In genomic region chr20:21303872-21304586, GRCh38 we compare ENCODE assay signal across 8 cellular contexts. TPM values are rescaled to one million over a fixed set of nuclear protein-coding genes. Genes with fewer than 3 reads are reported as not detected.
DNase-seq lines count a peak whose midpoint lies in the region; FAIRE-seq and TF ChIP-seq lines count a peak whose summit lies in the region.

No MANE protein-coding gene starts in this region.

- CTCF ChIA-PET in HEK293 (lab: Yijun Ruan, JAX), result interaction anchor here (1.0 kb wide), 1 partner anchor 177 kb away, joined by 7 read pairs; no protein-coding TSS in a partner anchor

- no peaks in the 10 kb centered on the region for H3K36me3 ChIP-seq in ES-I3 (ENCODE audit: insufficient read depth, low read length)
- H3K36me3 ChIP-seq in HEK293 (ENCODE audit: control insufficient read depth in 2 of 2, insufficient read depth in 1 of 2, low read length in 2 of 2), result peaks cover 0 to 6% of the 10 kb centered on the region in 2 experiments; a peak in 1 of 3 replicates
- peaks cover 14% of the 10 kb centered on the region for H3K36me3 ChIP-seq in neuron (ENCODE audit: insufficient read depth, low read length)

- H3K4me3 ChIP-seq in HEK293 (ENCODE audit: low read depth, low read length) (peak overlapping the region; percentile 86), neuron (ENCODE audit: low read length) (peak overlapping the region; percentile 84)

- no peaks in the 10 kb centered on the region for H3K27me3 ChIP-seq in neuron (ENCODE audit: insufficient read depth, low read length)

- peak overlapping the region; percentile 92; the same call in 1 of the 2 replicates for H3K27ac ChIP-seq in HEK293 (ENCODE audit: extremely low read depth, low read depth, low read length)

- H2AFZ ChIP-seq in neuron (ENCODE audit: low read depth, low read length), result peak overlapping the region; percentile 49

- DNase-seq in RKO (ENCODE audit: low spot score) (peak; percentile 51), erythroblast (lab: John Stamatoyannopoulos, UW) (peak; percentile 47 to 69), mesenteric fat pad (ENCODE audit: low spot score) (no peak), NCI-H526 treated with DMSO at 0.1 percent for 48 hours (lab: John Stamatoyannopoulos, UW) (no peak), H54 (ENCODE audit: insufficient read length, low spot score) (no peak)

- POLR2A ChIA-PET in HEK293 (lab: Yijun Ruan, JAX), result interaction anchor here (1.0 to 1.1 kb wide), 3 partner anchors 12 to 32 kb away, joined by 3 read pairs; no protein-coding TSS in a partner anchor

- FAIRE-seq in H54 (lab: Jason Lieb, UNC), result no peak

- TF ChIP-seq POLR2A in erythroblast (IDR thresholded peaks at IDR 0.05; ENCODE audit: low read length), result no peak
- TF ChIP-seq POLR2A in H54 (IDR thresholded peaks at IDR 0.05; ENCODE audit: low read depth, low read length), result no peak

- no peak for TF ChIP-seq CTCF in HEK293 (tag by site-specific recombination; IDR thresholded peaks at IDR 0.05)

- no peaks in the 10 kb centered on the region for H3K9me3 ChIP-seq in ES-I3 (ENCODE audit: control insufficient read depth, insufficient read depth, low read length)
- no peaks in the 10 kb centered on the region for H3K9me3 ChIP-seq in HEK293 (ENCODE audit: control insufficient read depth, insufficient read depth, low read depth, low read length)
- no peaks in the 10 kb centered on the region for H3K9me3 ChIP-seq in neuron (ENCODE audit: low read length)

- H3K4me1 ChIP-seq in ES-I3 (ENCODE audit: insufficient read depth, low read length) (peaks cover 16% of the 10 kb centered on the region), HEK293 (ENCODE audit: control insufficient read depth, insufficient read depth, low read length) (peaks cover 5% of the 10 kb centered on the region), neuron (ENCODE audit: insufficient read depth, low read length) (peaks cover 18% of the 10 kb centered on the region)

- H3K9ac ChIP-seq in ES-I3 (ENCODE audit: low read depth, low read length), result peak overlapping the region; percentile 94

TF ChIP-seq in HEK293, 187 proteins besides CTCF, POLR2A, EP300 and RAD21 (continues in another document):
- TF ChIP-seq ZIC2 (tag by site-specific recombination; IDR thresholded peaks at IDR 0.05), result no peak
- no peak for TF ChIP-seq ZNF18 (tag by site-specific recombination; IDR thresholded peaks at IDR 0.05)
- 0 out of 2 replicates have a peak, but pooled peaks have one; percentile 21 for TF ChIP-seq WT1 (tag by site-specific recombination; IDR thresholded peaks at IDR 0.05)
- no peak for TF ChIP-seq ZBTB49 (tag by site-specific recombination; IDR thresholded peaks at IDR 0.05; ENCODE audit: low read depth)
- 0 out of 2 replicates have a peak, but pooled peaks have one; percentile 11 for TF ChIP-seq FEZF1 (tag by site-specific recombination; IDR thresholded peaks at IDR 0.05)
- no peak for TF ChIP-seq ZNF155 (tag by site-specific recombination; IDR thresholded peaks at IDR 0.05)
- TF ChIP-seq ZNF639 (tag by site-specific recombination; IDR thresholded peaks at IDR 0.05), result no peak
- no peak for TF ChIP-seq ZNF777 (tag by site-specific recombination; IDR thresholded peaks at IDR 0.05; ENCODE audit: borderline replicate concordance)
- no peak for TF ChIP-seq ZNF664 (tag by site-specific recombination; IDR thresholded peaks at IDR 0.05)
- TF ChIP-seq, protein P1, sequence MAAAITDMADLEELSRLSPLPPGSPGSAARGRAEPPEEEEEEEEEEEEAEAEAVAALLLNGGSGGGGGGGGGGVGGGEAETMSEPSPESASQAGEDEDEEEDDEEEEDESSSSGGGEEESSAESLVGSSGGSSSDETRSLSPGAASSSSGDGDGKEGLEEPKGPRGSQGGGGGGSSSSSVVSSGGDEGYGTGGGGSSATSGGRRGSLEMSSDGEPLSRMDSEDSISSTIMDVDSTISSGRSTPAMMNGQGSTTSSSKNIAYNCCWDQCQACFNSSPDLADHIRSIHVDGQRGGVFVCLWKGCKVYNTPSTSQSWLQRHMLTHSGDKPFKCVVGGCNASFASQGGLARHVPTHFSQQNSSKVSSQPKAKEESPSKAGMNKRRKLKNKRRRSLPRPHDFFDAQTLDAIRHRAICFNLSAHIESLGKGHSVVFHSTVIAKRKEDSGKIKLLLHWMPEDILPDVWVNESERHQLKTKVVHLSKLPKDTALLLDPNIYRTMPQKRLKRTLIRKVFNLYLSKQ (tag by site-specific recombination; IDR thresholded peaks at IDR 0.05; ENCODE audit: borderline replicate concordance), result no peak
- TF ChIP-seq, protein P2, sequence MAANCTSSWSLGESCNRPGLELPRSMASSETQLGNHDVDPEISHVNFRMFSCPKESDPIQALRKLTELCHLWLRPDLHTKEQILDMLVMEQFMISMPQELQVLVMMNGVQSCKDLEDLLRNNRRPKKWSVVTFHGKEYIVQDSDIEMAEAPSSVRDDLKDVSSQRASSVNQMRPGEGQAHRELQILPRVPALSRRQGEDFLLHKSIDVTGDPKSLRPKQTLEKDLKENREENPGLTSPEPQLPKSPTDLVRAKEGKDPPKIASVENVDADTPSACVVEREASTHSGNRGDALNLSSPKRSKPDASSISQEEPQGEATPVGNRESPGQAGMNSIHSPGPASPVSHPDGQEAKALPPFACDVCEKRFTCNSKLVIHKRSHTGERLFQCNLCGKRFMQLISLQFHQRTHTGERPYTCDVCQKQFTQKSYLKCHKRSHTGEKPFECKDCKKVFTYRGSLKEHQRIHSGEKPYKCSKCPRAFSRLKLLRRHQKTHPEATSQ (tag by site-specific recombination; IDR thresholded peaks at IDR 0.05), result no peak
- TF ChIP-seq ZBTB17 (tag by site-specific recombination; IDR thresholded peaks at IDR 0.05), result peak; percentile 24; the same call in 1 of the 2 replicates
- TF ChIP-seq INSM2 (tag by site-specific recombination; IDR thresholded peaks at IDR 0.05), result no peak
- TF ChIP-seq ZNF600 (tag by site-specific recombination; IDR thresholded peaks at IDR 0.05), result peak; percentile 60
- TF ChIP-seq, protein P3, sequence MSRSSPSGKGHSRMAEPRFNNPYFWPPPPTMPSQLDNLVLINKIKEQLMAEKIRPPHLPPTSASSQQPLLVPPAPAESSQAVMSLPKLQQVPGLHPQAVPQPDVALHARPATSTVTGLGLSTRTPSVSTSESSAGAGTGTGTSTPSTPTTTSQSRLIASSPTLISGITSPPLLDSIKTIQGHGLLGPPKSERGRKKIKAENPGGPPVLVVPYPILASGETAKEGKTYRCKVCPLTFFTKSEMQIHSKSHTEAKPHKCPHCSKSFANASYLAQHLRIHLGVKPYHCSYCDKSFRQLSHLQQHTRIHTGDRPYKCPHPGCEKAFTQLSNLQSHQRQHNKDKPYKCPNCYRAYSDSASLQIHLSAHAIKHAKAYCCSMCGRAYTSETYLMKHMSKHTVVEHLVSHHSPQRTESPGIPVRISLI (tag by site-specific recombination; IDR thresholded peaks at IDR 0.05), result peak; percentile 57; the same call in 1 of the 2 replicates
- TF ChIP-seq ZBTB7A (tag by site-specific recombination; IDR thresholded peaks at IDR 0.05; ENCODE audit: low read depth), result no peak

RNA-seq across cellular contexts. Expression of gene XRN2, which starts 0.9 kb away (rescaled TPM):
- total RNA-seq in mesenteric fat pad, result 55.1 TPM

Comparison
In these comparisons a context has a peak if more than half of its experiments do, and no peak if none do; other contexts are left out.
1. DNase-seq: peak in RKO (single experiment) and erythroblast (2 of 2); none in mesenteric fat pad (single experiment), NCI-H526 treated with DMSO at 0.1 percent for 48 hours (single experiment) and H54 (single experiment).